Comparison of ENCODE assay signal across 19 cellular contexts in the genomic region with DNA sequence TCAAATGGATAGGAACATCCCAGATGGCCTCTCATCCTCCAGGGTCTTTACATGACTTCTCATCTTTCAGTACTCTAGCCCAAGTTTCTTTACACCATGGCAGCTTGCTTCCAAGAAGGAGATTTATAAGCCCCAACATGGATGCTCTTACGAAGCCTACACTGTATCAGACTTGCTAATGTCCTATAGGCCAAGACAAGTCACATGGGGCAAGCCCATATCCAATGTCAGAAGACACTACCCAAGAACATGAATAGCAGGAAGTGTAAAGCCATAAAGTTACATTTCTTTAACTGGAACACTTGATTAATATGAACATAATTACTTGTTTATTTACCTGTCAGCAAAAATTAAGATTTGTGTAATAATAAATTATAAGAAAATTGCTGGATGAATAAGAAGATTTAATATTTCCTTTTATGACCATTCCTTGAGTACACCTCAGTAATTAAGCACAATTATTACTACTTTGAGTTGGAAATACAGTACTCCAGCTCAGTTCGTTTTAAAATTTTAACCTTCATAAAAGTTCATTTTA. TPM values are rescaled to one million over a fixed set of nuclear protein-coding genes. Genes with fewer than 3 reads are reported as not detected.
A peak's percentile ranks its signal among the peaks of the same experiment; 100 is the strongest.
DNase-seq lines count a peak whose midpoint lies in the region; ATAC-seq, FAIRE-seq and TF ChIP-seq lines count a peak whose summit lies in the region.
"Had no signal": no experiment of that assay in that cellular context is flagged by ENCODE, and none has a peak within 500 bp of the region (broad histone marks: within the 10 kb centered on the region; RNA-seq: fewer than 3 reads in every experiment).

No MANE protein-coding gene starts in this region.

- ATAC-seq in HepG2 (no peak), right lobe of liver (no peak), K562 (no peak), GM18517 (IDR thresholded peaks at IDR 0.05; ENCODE audit: unreplicated experiment) (no peak), HG03039 (IDR thresholded peaks at IDR 0.05; ENCODE audit: unreplicated experiment) (no peak)
- ATAC-seq: CD8-positive, alpha-beta T cell; GM12878 had no signal

- H2AFZ ChIP-seq in HepG2 (ENCODE audit: low read length) = no peak overlapping the region
- H2AFZ ChIP-seq in K562 (ENCODE audit: low read depth, low read length) = no peak overlapping the region

- H3K4me1 ChIP-seq in HepG2 (ENCODE audit: insufficient read depth, low read length) = no peaks in the 10 kb centered on the region
- no peaks in the 10 kb centered on the region for H3K4me1 ChIP-seq in right lobe of liver
- H3K4me1 ChIP-seq in K562 (replicated peaks in 1 of 2; ENCODE audit: control insufficient read depth in 2 of 2, insufficient read depth in 2 of 2, low read length in 2 of 2) = peaks cover 0 to 4% of the 10 kb centered on the region in 2 experiments; a peak in 1 of 5 replicates

- H3K36me3 ChIP-seq in HepG2 (replicated peaks in 1 of 2; ENCODE audit: control insufficient read depth in 1 of 2, insufficient read depth in 2 of 2, low read length in 2 of 2) (no peaks in the 10 kb centered on the region), right lobe of liver (no peaks in the 10 kb centered on the region), K562 (ENCODE audit: control insufficient read depth, insufficient read depth, low read length) (no peaks in the 10 kb centered on the region)

- TF ChIP-seq CTCF in HepG2 (CRISPR knock-in tag; IDR thresholded peaks at IDR 0.05) = no peak
- no peak for TF ChIP-seq CTCF in right lobe of liver (IDR thresholded peaks at IDR 0.05)
- TF ChIP-seq CTCF in K562 (IDR thresholded peaks at IDR 0.05 in 2 of 3, conservative IDR thresholded peaks at IDR 0.05 in 1 of 3; ENCODE audit: insufficient read depth in 2 of 3, low read depth in 1 of 3, low read length in 3 of 3) = no peak

- POLR2A ChIA-PET in HepG2 (lab: Yijun Ruan, JAX) = no interaction called here
- POLR2A ChIA-PET in K562 (lab: Yijun Ruan, JAX) = no interaction called here

- FAIRE-seq in HepG2 (lab: Jason Lieb, UNC) (no peak), K562 (lab: Jason Lieb, UNC) (no peak), urothelium cell line (lab: Jason Lieb, UNC) (peak; percentile 5)
- FAIRE-seq: GM12878, GM19239, H1 had no signal

- no peak for TF ChIP-seq EP300 in HepG2 (IDR thresholded peaks at IDR 0.05; ENCODE audit: low read depth in 2 of 2, low read length in 2 of 2)
- TF ChIP-seq EP300 in HepG2 (CRISPR knock-in tag; IDR thresholded peaks at IDR 0.05; ENCODE audit: borderline replicate concordance) = no peak
- TF ChIP-seq EP300 in Ishikawa (IDR thresholded peaks at IDR 0.05; ENCODE audit: borderline replicate concordance) = no peak
- no peak for TF ChIP-seq EP300 in K562 (IDR thresholded peaks at IDR 0.05; ENCODE audit: low read length)

- TF ChIP-seq RAD21 in HepG2 (CRISPR knock-in tag; IDR thresholded peaks at IDR 0.05) (no peak), Ishikawa (IDR thresholded peaks at IDR 0.05; ENCODE audit: low read depth) (no peak), K562 (CRISPR knock-in tag; conservative IDR thresholded peaks at IDR 0.05 in 1 of 2, IDR thresholded peaks at IDR 0.05 in 1 of 2) (no peak)

- H3K9me3 ChIP-seq in HepG2 (ENCODE audit: low read length) (no peaks in the 10 kb centered on the region), right lobe of liver (no peaks in the 10 kb centered on the region), K562 (replicated peaks; ENCODE audit: control insufficient read depth, insufficient read depth, low read depth, low read length) (no peaks in the 10 kb centered on the region)

- 0% methylated on average over 2 of the region's 2 CpGs for WGBS in HepG2 (ENCODE audit: low lambda C conversion rate)
- WGBS in right lobe of liver (ENCODE audit: insufficient coverage, low coverage, low lambda C conversion rate, missing lambda C conversion rate) = 43% methylated on average over 2 of the region's 2 CpGs
- 7% methylated on average over 2 of the region's 2 CpGs for WGBS in K562 (ENCODE audit: insufficient coverage, low coverage, missing lambda C conversion rate)

- no peaks in the 10 kb centered on the region for H3K27me3 ChIP-seq in HepG2 (ENCODE audit: control insufficient read depth in 1 of 2, insufficient read depth in 2 of 2, low read length in 2 of 2)
- no peaks in the 10 kb centered on the region for H3K27me3 ChIP-seq in right lobe of liver
- 0 out of 5 replicates have a peak, but pooled peaks cover 0 to 4% of the 10 kb centered on the region in 2 experiments for H3K27me3 ChIP-seq in K562 (ENCODE audit: control insufficient read depth in 2 of 2, insufficient read depth in 2 of 2, low read length in 2 of 2)

- no peak overlapping the region for H3K27ac ChIP-seq in HepG2 (ENCODE audit: extremely low read length, insufficient read depth, low read length)
- H3K27ac ChIP-seq in right lobe of liver = no peak overlapping the region
- H3K27ac ChIP-seq in K562 (ENCODE audit: extremely low read depth, low read depth, low read length) = no peak overlapping the region

- H3K79me2 ChIP-seq in HepG2 (ENCODE audit: insufficient read depth, low read length) = no peaks in the 10 kb centered on the region
- no peaks in the 10 kb centered on the region for H3K79me2 ChIP-seq in K562 (ENCODE audit: control insufficient read depth, insufficient read depth, low read length)

- H3K9ac ChIP-seq in HepG2 (ENCODE audit: insufficient read depth, low read depth, low read length) (no peak overlapping the region), K562 (ENCODE audit: insufficient read depth in 1 of 2, low read depth in 2 of 2, low read length in 2 of 2) (no peak overlapping the region)

- intact Hi-C loops in HepG2 (cut with micrococcal nuclease; ENCODE audit: unreplicated experiment) (no loop called here), right lobe of liver (cut with DNase I) (no loop called here), K562 (cut with micrococcal nuclease) (no loop called here)

- BruUV-seq in HepG2 (replicated peaks; lab: Mats Ljungman, UMichigan) = no TSS peak
- BruUV-seq in K562 (replicated peaks; lab: Mats Ljungman, UMichigan) = no TSS peak

- H3K9me1 ChIP-seq in K562 (ENCODE audit: control insufficient read depth, insufficient read depth, low read length) = no peaks in the 10 kb centered on the region

- H3K4me2 ChIP-seq in HepG2 (ENCODE audit: low read depth, low read length) (no peak overlapping the region), K562 (ENCODE audit: insufficient read depth, low read length) (no peak overlapping the region)

- CTCF ChIA-PET in HepG2 (lab: Yijun Ruan, JAX; ENCODE audit: low intra/inter-chr PET ratio, low total read pairs) (no interaction called here), K562 (lab: Yijun Ruan, JAX; ENCODE audit: low intra/inter-chr PET ratio) (no interaction called here)

- H4K20me1 ChIP-seq in HepG2 (ENCODE audit: insufficient read depth, low read length) (no peaks in the 10 kb centered on the region), K562 (replicated peaks; ENCODE audit: control insufficient read depth, insufficient read depth, low read length) (no peaks in the 10 kb centered on the region)

- H3K4me3 ChIP-seq in HepG2 (replicated peaks in 1 of 3; ENCODE audit: insufficient read depth in 1 of 3, low read depth in 2 of 3, low read length in 3 of 3) = no peak overlapping the region
- no peak overlapping the region for H3K4me3 ChIP-seq in right lobe of liver
- H3K4me3 ChIP-seq in K562 = no peak overlapping the region
- H3K4me3 ChIP-seq: GM12878 had no signal

- TF ChIP-seq POLR2A in HepG2 (IDR thresholded peaks at IDR 0.05; ENCODE audit: insufficient read depth in 1 of 2, low read depth in 2 of 2, low read length in 2 of 2) (no peak), right lobe of liver (IDR thresholded peaks at IDR 0.05) (no peak), K562 (conservative IDR thresholded peaks at IDR 0.05) (no peak)

- in situ Hi-C loops in HepG2 (cut with HindIII; ENCODE audit: extremely low pct_ligation_motif_present, low pct_unique_long_range_greater_than_20kb) (no loop called here), K562 (cut with MboI) (no loop called here)

- DNase-seq in HepG2 (ENCODE audit: low spot score) (no peak), right lobe of liver (no peak), K562 (ENCODE audit: extremely low read depth in 1 of 4, low spot score in 3 of 4) (no peak), urothelium cell line (ENCODE audit: low spot score) (no peak), UCSD-AML1 (lab: John Stamatoyannopoulos, UW; ENCODE audit: unreplicated experiment) (no peak)
- DNase-seq: CD8-positive, alpha-beta T cell; COR-L47; HCEC 1CT; Kasumi-1; KBM-7 had no signal

RNA-seq across cellular contexts. Expression of gene SPESP1, which starts 5.1 kb away (rescaled TPM):
- total RNA-seq in HepG2 (2016; rRNA removed; fragmentation: Illumina TruSeq; extraction: Trizol) (not detected in 2 replicates), right lobe of liver (1 to 10 TPM in 4 of 6 experiments, under 1 TPM in 2; 0.26 to 2.8 (median 1.4) TPM), K562 (2014; rRNA removed) (not detected in 2 replicates), K562 (2014; rRNA removed; fragmentation: Illumina TruSeq; extraction: Trizol) (not detected in 2 replicates), K562 (2015; rRNA removed; fragmentation: Illumina TruSeq; extraction: Trizol) (not detected in 2 replicates), K562 (2021) (not detected in 2 replicates)
- not detected in 2 replicates for total RNA-seq in HepG2 (2016; cell fraction: cytosol; rRNA removed; fragmentation: Illumina TruSeq; extraction: Trizol; ENCODE audit: low read depth)
- not detected in 2 replicates for total RNA-seq in HepG2 (2016; cell fraction: insoluble cytoplasmic fraction; rRNA removed; fragmentation: Illumina TruSeq; extraction: Trizol)
- not detected in 2 replicates for total RNA-seq in HepG2 (2016; cell fraction: membrane; rRNA removed; fragmentation: Illumina TruSeq; extraction: Trizol)
- total RNA-seq in HepG2 (2016; cell fraction: nucleus; rRNA removed; fragmentation: Illumina TruSeq; extraction: Trizol) = not detected in 2 replicates
- polyA plus RNA-seq in HepG2 (2011; rRNA removed) (not detected in 2 replicates), K562 (2011; rRNA removed) (not detected in 2 replicates), K562 (2014; fragmentation: Illumina TruSeq; extraction: Trizol) (not detected in 2 replicates), K562 (2014; fragmentation: Nextera tagmentation; extraction: Ambion mirVana) (not detected), K562 (2014; rRNA removed) (not detected in 2 replicates)
- not detected in 2 replicates for polyA plus RNA-seq in HepG2 (2011; cell fraction: cytosol; rRNA removed)
- polyA plus RNA-seq in HepG2 (2011; cell fraction: nucleus; rRNA removed) = not detected in 2 replicates
- not detected in 2 replicates for polyA plus RNA-seq in HepG2 (2012)
- not detected in 2 replicates for polyA plus RNA-seq in HepG2 (2016; cell fraction: cytosol; fragmentation: Illumina TruSeq; extraction: Trizol; ENCODE audit: low read depth)
- not detected in 2 replicates for polyA plus RNA-seq in HepG2 (2016; cell fraction: insoluble cytoplasmic fraction; fragmentation: Illumina TruSeq; extraction: Trizol; ENCODE audit: low read depth)
- not detected in 2 replicates for polyA plus RNA-seq in HepG2 (2016; cell fraction: membrane; fragmentation: Illumina TruSeq; extraction: Trizol; ENCODE audit: low read depth)
- polyA plus RNA-seq in HepG2 (2016; cell fraction: nucleus; fragmentation: Illumina TruSeq; extraction: Trizol; ENCODE audit: insufficient read depth, low read depth) = not detected in 2 replicates
- polyA minus RNA-seq in HepG2 (2011; rRNA and poly(A)+ RNA removed; ENCODE audit: low replicate concordance) = not detected in 2 replicates
- polyA minus RNA-seq in HepG2 (2011; cell fraction: cytosol; rRNA and poly(A)+ RNA removed) = not detected in 2 replicates
- polyA minus RNA-seq in HepG2 (2011; cell fraction: nucleus; rRNA and poly(A)+ RNA removed) = not detected in 2 replicates
- not detected in 2 replicates for total RNA-seq in K562 (2011; cell fraction: chromatin; rRNA removed; ENCODE audit: low replicate concordance)
- total RNA-seq in K562 (2011; cell fraction: nucleolus; rRNA removed) = not detected in 2 replicates
- total RNA-seq in K562 (2011; cell fraction: nucleoplasm; rRNA removed) = not detected in 2 replicates
- not detected in 2 replicates for polyA plus RNA-seq in K562 (2011; cell fraction: cytosol; rRNA removed)
- not detected in 2 replicates for polyA plus RNA-seq in K562 (2011; cell fraction: nucleus; rRNA removed)
- polyA plus RNA-seq in K562 (2012) = not detected in 2 replicates
- polyA minus RNA-seq in K562 (2011; rRNA and poly(A)+ RNA removed) = not detected in 2 replicates
- polyA minus RNA-seq in K562 (2011; cell fraction: cytosol; rRNA and poly(A)+ RNA removed) = not detected in 2 replicates
- not detected in 2 replicates for polyA minus RNA-seq in K562 (2011; cell fraction: nucleus; rRNA and poly(A)+ RNA removed)
- total RNA-seq: A673; CD8-positive, alpha-beta T cell; Daoy; GM12878; H1; HT1080 had no signal
- polyA plus RNA-seq: GM12878, H1 had no signal

Comparison
In these comparisons a context has a peak if more than half of its experiments do, and no peak if none do; other contexts are left out.
1. Of the 241 proteins assayed by ChIP-seq in both HepG2 and K562: peak only in HepG2: none; only in K562: MAFG and USF2; in both: MAFF; in neither: 237; mixed calls (peak in some experiments, not most) for 1.